ENCODE assay signal across 8 cellular contexts in genomic region chr12:76031414-76032042, GRCh38. TPM values are rescaled to one million over a fixed set of nuclear protein-coding genes. Genes with fewer than 3 reads are reported as not detected.
DNase-seq lines count a peak whose midpoint lies in the region; ATAC-seq and TF ChIP-seq lines count a peak whose summit lies in the region.

Gene PHLDA1, minus strand, starts transcription at chr12:76031776.

- peaks cover 9% of the 10 kb centered on the region for H3K4me1 ChIP-seq in mammary epithelial cell (ENCODE audit: insufficient read depth, low read length)

- intact Hi-C loops in mammary epithelial cell (cut with micrococcal nuclease): loop anchor here (1.0 to 10.0 kb wide), 8 partner anchors 317 to 699 kb away; partner anchors contain the start of genes BBS10, CAPS2, GLIPR1L1 and GLIPR1L2

- H3K36me3 ChIP-seq in WERI-Rb-1 (peaks cover 45% of the 10 kb centered on the region), mammary epithelial cell (ENCODE audit: insufficient read depth, low read length) (peaks cover 15% of the 10 kb centered on the region)

- H2AFZ ChIP-seq in mammary epithelial cell (ENCODE audit: low read depth, low read length): peak within 1 kb of the TSS; percentile 54

- H3K4me2 ChIP-seq in mammary epithelial cell (ENCODE audit: insufficient read depth, low read depth, low read length): peak within 1 kb of the TSS; percentile 91

- BruUV-seq in mammary epithelial cell (replicated peaks; lab: Mats Ljungman, UMichigan): no TSS peak

- H3K27ac ChIP-seq in WERI-Rb-1 (peak within 1 kb of the TSS; percentile 89), mammary epithelial cell (ENCODE audit: insufficient read depth, low read depth, low read length) (peak within 1 kb of the TSS; percentile 93)

- peak within 1 kb of the TSS; percentile 98 for H3K9ac ChIP-seq in mammary epithelial cell (ENCODE audit: insufficient read depth, low read length)

- in situ Hi-C loops in mammary epithelial cell (cut with MboI; ENCODE audit: low sequenced_read_pairs in 2 of 2): loop anchor here in 1 of 2 donors (10.0 kb wide), 2 partner anchors 397 to 497 kb away; no protein-coding TSS in a partner anchor

- TF ChIP-seq CTCF in WERI-Rb-1 (IDR thresholded peaks at IDR 0.05; ENCODE audit: low read depth, low read length): peak; percentile 75
- peak; percentile 26 to 79 for TF ChIP-seq CTCF in mammary epithelial cell (conservative IDR thresholded peaks at IDR 0.05 in 1 of 2, IDR thresholded peaks at IDR 0.05 in 1 of 2; ENCODE audit: extremely low read depth in 1 of 2, insufficient read depth in 1 of 2, low read depth in 1 of 2, low read length in 2 of 2)

- H4K20me1 ChIP-seq in mammary epithelial cell (ENCODE audit: insufficient read depth, low read length): peaks cover 6% of the 10 kb centered on the region

- DNase-seq in AG08395 (ENCODE audit: low spot score) (peak; percentile 94), NCI-H2196 treated with DMSO at 0.1 percent for 48 hours (lab: John Stamatoyannopoulos, UW; ENCODE audit: unreplicated experiment) (peak; percentile 94), WERI-Rb-1 (peak; percentile 97), mammary epithelial cell (peak; percentile 98), iPS-NIHi7 (ENCODE audit: extremely low spot score) (peak; percentile 86), smooth muscle cell of the brain vasculature (ENCODE audit: low read depth, low spot score) (peak; percentile 95)

- CTCF ChIA-PET in mammary epithelial cell (lab: Charles Lee; ENCODE audit: low non-redundant PET): interaction anchor here (0.7 kb wide), 2 partner anchors 211 to 408 kb away, joined by 3 read pairs; no protein-coding TSS in a partner anchor

- WGBS in mammary epithelial cell (ENCODE audit: low coverage, missing lambda C conversion rate): 8% methylated on average over 10 of the region's 67 CpGs

- no peaks in the 10 kb centered on the region for H3K27me3 ChIP-seq in WERI-Rb-1 (ENCODE audit: insufficient read depth, low read depth, severe bottlenecking)
- H3K27me3 ChIP-seq in mammary epithelial cell (ENCODE audit: insufficient read depth, low read length): no peaks in the 10 kb centered on the region

- H3K4me3 ChIP-seq in WERI-Rb-1 (ENCODE audit: low read depth, low read length): peak within 1 kb of the TSS; percentile 93
- H3K4me3 ChIP-seq in mammary epithelial cell (replicated peaks in 1 of 3; ENCODE audit: insufficient read depth in 1 of 3, low read depth in 2 of 3, low read length in 3 of 3): peak within 1 kb of the TSS; percentile 87 to 96 (median 93)

- dilution Hi-C loops in mammary epithelial cell (cut with HindIII; ENCODE audit: low sequenced_read_pairs): no loop called here

- peaks cover 80% of the 10 kb centered on the region for H3K79me2 ChIP-seq in mammary epithelial cell (ENCODE audit: insufficient read depth, low read length)

- peak; percentile 89 for ATAC-seq in GM18873 (IDR thresholded peaks at IDR 0.05; ENCODE audit: low FRiP score, unreplicated experiment)
- peak; percentile 78 for ATAC-seq in HG03139 (IDR thresholded peaks at IDR 0.05; ENCODE audit: unreplicated experiment)

- no peaks in the 10 kb centered on the region for H3K9me3 ChIP-seq in WERI-Rb-1 (ENCODE audit: severe bottlenecking)
- H3K9me3 ChIP-seq in mammary epithelial cell (replicated peaks; ENCODE audit: insufficient read depth, low read length): no peaks in the 10 kb centered on the region

RNA-seq across cellular contexts. Expression of gene PHLDA1, which starts in this region (rescaled TPM):
- total RNA-seq in mammary epithelial cell: 100 to 1,000 TPM; 161 to 545 TPM
- 120 TPM for polyA plus RNA-seq in mammary epithelial cell
- polyA minus RNA-seq in mammary epithelial cell: 135 TPM

Comparison
In these comparisons a context has a peak if more than half of its experiments do, and no peak if none do; other contexts are left out.
1. Peak in every context shown above with its lines: DNase-seq, ATAC-seq, H3K4me3 ChIP-seq and H3K27ac ChIP-seq.